In the genomic region with DNA sequence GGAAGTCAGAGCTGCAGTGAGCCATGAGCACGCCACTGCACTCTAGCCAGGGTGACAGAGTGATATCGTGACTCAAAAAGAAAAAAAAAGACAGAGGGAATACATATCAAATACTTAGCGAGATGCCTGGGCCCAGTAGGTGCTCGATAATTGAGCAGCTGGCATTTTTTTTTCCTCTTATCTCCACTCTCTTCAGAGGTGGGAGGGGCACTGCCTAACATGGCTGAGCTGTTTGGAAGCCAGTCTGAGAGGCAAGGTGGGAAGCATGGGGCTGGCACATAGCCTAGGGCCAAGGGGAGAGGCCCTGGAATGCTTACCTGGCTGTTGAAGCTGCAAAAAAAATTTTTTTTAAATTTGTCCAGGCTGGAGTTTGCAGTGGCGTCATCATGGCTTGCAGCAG, we compare ENCODE assay signal across 1 cellular context.
TF ChIP-seq lines count a peak whose summit lies in the region.

No MANE protein-coding gene starts in this region.

TF ChIP-seq in SK-N-SH treated with all-trans-retinoic acid at 6 μM for 48 hours, 23 proteins besides CTCF, POLR2A, EP300 and RAD21 (continued from another document):
- TF ChIP-seq, protein P1, sequence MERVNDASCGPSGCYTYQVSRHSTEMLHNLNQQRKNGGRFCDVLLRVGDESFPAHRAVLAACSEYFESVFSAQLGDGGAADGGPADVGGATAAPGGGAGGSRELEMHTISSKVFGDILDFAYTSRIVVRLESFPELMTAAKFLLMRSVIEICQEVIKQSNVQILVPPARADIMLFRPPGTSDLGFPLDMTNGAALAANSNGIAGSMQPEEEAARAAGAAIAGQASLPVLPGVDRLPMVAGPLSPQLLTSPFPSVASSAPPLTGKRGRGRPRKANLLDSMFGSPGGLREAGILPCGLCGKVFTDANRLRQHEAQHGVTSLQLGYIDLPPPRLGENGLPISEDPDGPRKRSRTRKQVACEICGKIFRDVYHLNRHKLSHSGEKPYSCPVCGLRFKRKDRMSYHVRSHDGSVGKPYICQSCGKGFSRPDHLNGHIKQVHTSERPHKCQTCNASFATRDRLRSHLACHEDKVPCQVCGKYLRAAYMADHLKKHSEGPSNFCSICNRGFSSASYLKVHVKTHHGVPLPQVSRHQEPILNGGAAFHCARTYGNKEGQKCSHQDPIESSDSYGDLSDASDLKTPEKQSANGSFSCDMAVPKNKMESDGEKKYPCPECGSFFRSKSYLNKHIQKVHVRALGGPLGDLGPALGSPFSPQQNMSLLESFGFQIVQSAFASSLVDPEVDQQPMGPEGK (CRISPR knock-in tag; IDR thresholded peaks at IDR 0.05; ENCODE audit: borderline replicate concordance) = no peak
- TF ChIP-seq TOX (CRISPR knock-in tag; IDR thresholded peaks at IDR 0.05; ENCODE audit: borderline replicate concordance) (no peak), ZFP30 (CRISPR knock-in tag; IDR thresholded peaks at IDR 0.05) (no peak), TCF4 (CRISPR knock-in tag; IDR thresholded peaks at IDR 0.05; ENCODE audit: borderline replicate concordance) (no peak), ZNF70 (CRISPR knock-in tag; IDR thresholded peaks at IDR 0.05) (no peak), ZFP3 (CRISPR knock-in tag; IDR thresholded peaks at IDR 0.05) (no peak), ISL1 (CRISPR knock-in tag; IDR thresholded peaks at IDR 0.05) (no peak), ARNTL (CRISPR knock-in tag; IDR thresholded peaks at IDR 0.05; ENCODE audit: borderline replicate concordance, low read depth) (no peak), CSDC2 (CRISPR knock-in tag; IDR thresholded peaks at IDR 0.05) (no peak)
